ENCODE assay signal across 16 cellular contexts in genomic region chr9:78383130-78383529, GRCh38.
DNase-seq lines count a peak whose midpoint lies in the region; FAIRE-seq and TF ChIP-seq lines count a peak whose summit lies in the region.
"Had no signal": no experiment of that assay in that cellular context is flagged by ENCODE, and none has a peak within 500 bp of the region (broad histone marks: within the 10 kb centered on the region; RNA-seq: fewer than 3 reads in every experiment).

No MANE protein-coding gene starts in this region.

- no peak overlapping the region for H3K4me3 ChIP-seq in SK-N-MC
- no peak overlapping the region for H3K4me3 ChIP-seq in fibroblast of villous mesenchyme (ENCODE audit: low read depth, low read length)
- H3K4me3 ChIP-seq: thyroid gland had no signal

- no peak for FAIRE-seq in frontal cortex (lab: Jason Lieb, UNC)

- H3K36me3 ChIP-seq in SK-N-MC (ENCODE audit: insufficient read depth, low read length): no peaks in the 10 kb centered on the region
- H3K36me3 ChIP-seq: thyroid gland had no signal

- no peaks in the 10 kb centered on the region for H3K9me3 ChIP-seq in SK-N-MC (ENCODE audit: low read depth, low read length)
- H3K9me3 ChIP-seq: thyroid gland had no signal

- in situ Hi-C loops in KBM-7 (cut with MboI; ENCODE audit: low pct_unique_long_range_greater_than_20kb, low sequenced_read_pairs): no loop called here

- TF ChIP-seq CTCF in fibroblast of villous mesenchyme (IDR thresholded peaks at IDR 0.05; ENCODE audit: insufficient read depth, low read depth, low read length): no peak

- peak overlapping the region; percentile 49 for H3K27ac ChIP-seq in SK-N-MC
- H3K27ac ChIP-seq: thyroid gland had no signal

- DNase-seq in AG20443 (ENCODE audit: low spot score) (peak; percentile 31), KBM-7 (peak; percentile 40), SK-N-MC (ENCODE audit: low read depth, low spot score) (no peak), fibroblast of villous mesenchyme (ENCODE audit: low read depth) (peak; percentile 16), globus pallidus (ENCODE audit: low spot score) (no peak), frontal cortex (ENCODE audit: low spot score in 2 of 2) (no peak), GM19238 (ENCODE audit: insufficient read length, low spot score) (no peak)
- DNase-seq in stimulated activated CD8-positive, alpha-beta memory T cell treated with anti-CD3 and anti-CD28 coated beads, Interleukin-4, amount 100 ng/mL, for 48 hours: no peak
- DNase-seq: activated effector memory CD4-positive, alpha-beta T cell treated with Interleukin-2 at 50 U/mL for 16 hours; effector memory CD8-positive, alpha-beta T cell; glutamatergic neuron; islet precursor cell; NCI-H1436 treated with DMSO at 0.1 percent for 48 hours; posterior cingulate gyrus; T-helper 9 cell; thyroid gland had no signal

- no peak overlapping the region for H3K9ac ChIP-seq in SK-N-MC (ENCODE audit: insufficient read length)

Comparison
In these comparisons a context has a peak if more than half of its experiments do, and no peak if none do; other contexts are left out.
1. DNase-seq: peak in AG20443 (single experiment), KBM-7 (single experiment) and fibroblast of villous mesenchyme (single experiment); none in SK-N-MC (single experiment), globus pallidus (single experiment), frontal cortex (0 of 2), GM19238 (single experiment) and stimulated activated CD8-positive, alpha-beta memory T cell treated with anti-CD3 and anti-CD28 coated beads, Interleukin-4, amount 100 ng/mL, for 48 hours (single experiment).